ENCODE assay signal across 2 cellular contexts in genomic region chr21:33763573-33763881, GRCh38.
TF ChIP-seq lines count a peak whose summit lies in the region.

No MANE protein-coding gene starts in this region.

TF ChIP-seq in A549, 52 proteins besides CTCF, POLR2A, EP300 and RAD21 (continued from another document):
- no peak for TF ChIP-seq POLR2AphosphoS2 (conservative IDR thresholded peaks at IDR 0.05; ENCODE audit: low read length)
- no peak for TF ChIP-seq HOXA7 (CRISPR knock-in tag; IDR thresholded peaks at IDR 0.05)
- no peak for TF ChIP-seq HOXB13 (CRISPR knock-in tag; IDR thresholded peaks at IDR 0.05; ENCODE audit: low read depth)
- TF ChIP-seq BHLHE40 (IDR thresholded peaks at IDR 0.05; ENCODE audit: low read depth, low read length) = no peak
- no peak for TF ChIP-seq ZSCAN20 (CRISPR knock-in tag; IDR thresholded peaks at IDR 0.05)
- TF ChIP-seq HEYL (CRISPR knock-in tag; IDR thresholded peaks at IDR 0.05) = no peak
- TF ChIP-seq CBX2 (IDR thresholded peaks at IDR 0.05; ENCODE audit: borderline replicate concordance, low read depth) = no peak

TF ChIP-seq in IMR-90, 13 proteins besides CTCF, POLR2A, EP300 and RAD21 (continued from another document):
- no peak for TF ChIP-seq ELK1 (IDR thresholded peaks at IDR 0.05; ENCODE audit: borderline replicate concordance, low read depth, low read length)
- TF ChIP-seq MXI1 (IDR thresholded peaks at IDR 0.05; ENCODE audit: borderline replicate concordance, low read depth, low read length) = no peak
- TF ChIP-seq FOS (IDR thresholded peaks at IDR 0.05; ENCODE audit: low read depth, low read length) = no peak
- TF ChIP-seq MAZ (IDR thresholded peaks at IDR 0.05; ENCODE audit: borderline replicate concordance, low read depth, low read length) = no peak
- TF ChIP-seq SMC3 (IDR thresholded peaks at IDR 0.05; ENCODE audit: low read depth, low read length) = no peak
- TF ChIP-seq CHD1 (IDR thresholded peaks at IDR 0.05; ENCODE audit: low read depth, low read length) = no peak
